1 cellular context compared by ENCODE assay signal in the genomic region with DNA sequence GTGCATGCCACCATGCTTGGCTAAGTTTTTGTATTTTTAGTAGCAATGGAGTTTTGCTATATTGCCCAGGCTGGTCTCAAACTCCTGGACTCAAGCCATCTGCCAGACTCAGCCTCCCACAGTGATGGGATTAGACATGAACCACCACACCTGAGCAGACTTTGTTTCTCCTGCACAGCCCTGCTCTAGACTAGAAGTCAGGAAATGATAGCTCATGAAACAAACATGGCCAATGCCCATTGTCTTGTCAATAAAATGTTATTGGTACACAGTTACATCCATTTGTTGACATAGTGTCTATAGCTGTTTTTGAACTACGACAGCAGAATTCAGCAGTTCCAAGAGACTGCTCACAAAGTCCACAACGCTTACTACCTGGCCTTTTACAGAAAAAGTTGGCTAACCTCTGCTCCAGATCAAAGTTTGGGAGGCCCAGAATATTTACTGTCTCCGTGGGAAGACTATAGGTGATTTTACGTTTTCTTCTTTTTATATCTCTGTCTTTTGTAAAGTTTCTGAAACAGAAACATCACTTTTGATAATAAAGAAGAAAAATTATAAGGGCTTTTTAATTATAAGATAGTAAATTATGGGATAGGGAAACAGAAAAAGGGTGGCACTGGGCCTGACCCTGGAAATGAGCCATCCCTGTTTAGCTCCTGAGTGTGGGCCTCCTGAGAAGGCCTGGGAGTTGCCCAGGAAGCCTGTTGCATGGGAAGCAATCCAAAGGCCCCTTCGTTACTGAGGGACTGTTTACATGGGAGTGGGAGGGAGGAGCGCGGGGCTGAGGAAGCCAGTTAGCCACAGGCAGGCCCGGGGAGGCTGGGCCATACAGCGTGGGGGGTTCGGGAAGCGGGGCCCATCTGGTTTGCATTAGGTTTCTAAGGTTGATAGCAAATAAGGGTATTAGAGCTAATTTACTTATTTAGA.
TF ChIP-seq lines count a peak whose summit lies in the region.

No MANE protein-coding gene starts in this region.

TF ChIP-seq in HepG2, 621 proteins besides CTCF, POLR2A, EP300 and RAD21 (continued from another document and continues in another):
- TF ChIP-seq, protein P1, sequence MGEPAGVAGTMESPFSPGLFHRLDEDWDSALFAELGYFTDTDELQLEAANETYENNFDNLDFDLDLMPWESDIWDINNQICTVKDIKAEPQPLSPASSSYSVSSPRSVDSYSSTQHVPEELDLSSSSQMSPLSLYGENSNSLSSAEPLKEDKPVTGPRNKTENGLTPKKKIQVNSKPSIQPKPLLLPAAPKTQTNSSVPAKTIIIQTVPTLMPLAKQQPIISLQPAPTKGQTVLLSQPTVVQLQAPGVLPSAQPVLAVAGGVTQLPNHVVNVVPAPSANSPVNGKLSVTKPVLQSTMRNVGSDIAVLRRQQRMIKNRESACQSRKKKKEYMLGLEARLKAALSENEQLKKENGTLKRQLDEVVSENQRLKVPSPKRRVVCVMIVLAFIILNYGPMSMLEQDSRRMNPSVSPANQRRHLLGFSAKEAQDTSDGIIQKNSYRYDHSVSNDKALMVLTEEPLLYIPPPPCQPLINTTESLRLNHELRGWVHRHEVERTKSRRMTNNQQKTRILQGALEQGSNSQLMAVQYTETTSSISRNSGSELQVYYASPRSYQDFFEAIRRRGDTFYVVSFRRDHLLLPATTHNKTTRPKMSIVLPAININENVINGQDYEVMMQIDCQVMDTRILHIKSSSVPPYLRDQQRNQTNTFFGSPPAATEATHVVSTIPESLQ (CRISPR knock-in tag; conservative IDR thresholded peaks at IDR 0.05): no peak; the same call in 1 of the 2 replicates
- TF ChIP-seq ELF4 (CRISPR knock-in tag; IDR thresholded peaks at IDR 0.05; ENCODE audit: borderline replicate concordance) (peak; percentile 43; the same call in 1 of the 2 replicates), POLR2AphosphoS2 (IDR thresholded peaks at IDR 0.05; ENCODE audit: low read depth, low read length) (no peak), MEF2D (CRISPR knock-in tag; IDR thresholded peaks at IDR 0.05) (peak; percentile 51; the same call in 1 of the 2 replicates), HNF4G (IDR thresholded peaks at IDR 0.05; ENCODE audit: borderline replicate concordance, low read depth, low read length) (peak; percentile 68), HNF4G (CRISPR knock-in tag; IDR thresholded peaks at IDR 0.05; ENCODE audit: borderline replicate concordance, low read depth) (no peak), NR2F6 (IDR thresholded peaks at IDR 0.05) (peak; percentile 50; the same call in 1 of the 2 replicates), NR2F6 (CRISPR knock-in tag; IDR thresholded peaks at IDR 0.05) (peak; percentile 19; the same call in 1 of the 2 replicates), NPAS2 (CRISPR knock-in tag; IDR thresholded peaks at IDR 0.05; ENCODE audit: borderline replicate concordance) (no peak), MTF1 (CRISPR knock-in tag; IDR thresholded peaks at IDR 0.05) (no peak), SP140L (CRISPR knock-in tag; IDR thresholded peaks at IDR 0.05; ENCODE audit: borderline replicate concordance) (no peak), EHMT2 (IDR thresholded peaks at IDR 0.05; ENCODE audit: borderline replicate concordance, low read depth, low read length) (0 out of 2 replicates have a peak, but pooled peaks have one; percentile 55), MAFG (CRISPR knock-in tag; IDR thresholded peaks at IDR 0.05) (no peak), ZNF567 (CRISPR knock-in tag; IDR thresholded peaks at IDR 0.05; ENCODE audit: borderline replicate concordance) (no peak), ZMYM4 (CRISPR knock-in tag; IDR thresholded peaks at IDR 0.05) (peak; percentile 56; the same call in 1 of the 2 replicates), ZNF44 (CRISPR knock-in tag; IDR thresholded peaks at IDR 0.05) (no peak), ZNF34 (CRISPR knock-in tag; IDR thresholded peaks at IDR 0.05; ENCODE audit: borderline replicate concordance) (no peak), ZNF780A (CRISPR knock-in tag; IDR thresholded peaks at IDR 0.05) (no peak), ZBTB7A (CRISPR knock-in tag; IDR thresholded peaks at IDR 0.05) (peak; percentile 44; the same call in 1 of the 2 replicates), ZNF441 (CRISPR knock-in tag; IDR thresholded peaks at IDR 0.05; ENCODE audit: borderline replicate concordance) (peak; percentile 29; the same call in 1 of the 2 replicates), ETV5 (CRISPR knock-in tag; IDR thresholded peaks at IDR 0.05; ENCODE audit: borderline replicate concordance) (peak; percentile 32; the same call in 1 of the 2 replicates), ZSCAN22 (CRISPR knock-in tag; IDR thresholded peaks at IDR 0.05) (no peak), ZNF883 (CRISPR knock-in tag; IDR thresholded peaks at IDR 0.05; ENCODE audit: not compliant biosample characterization) (no peak), MED13 (CRISPR knock-in tag; IDR thresholded peaks at IDR 0.05) (no peak), HMG20A (CRISPR knock-in tag; IDR thresholded peaks at IDR 0.05; ENCODE audit: borderline replicate concordance) (peak; percentile 26; the same call in 1 of the 2 replicates), ZSCAN20 (CRISPR knock-in tag; IDR thresholded peaks at IDR 0.05; ENCODE audit: borderline replicate concordance) (no peak), ZFP36 (IDR thresholded peaks at IDR 0.05; ENCODE audit: borderline replicate concordance, low read depth, low read length, partially characterized antibody) (no peak), BRCA1 (CRISPR knock-in tag; IDR thresholded peaks at IDR 0.05) (no peak)
- TF ChIP-seq, protein P2, sequence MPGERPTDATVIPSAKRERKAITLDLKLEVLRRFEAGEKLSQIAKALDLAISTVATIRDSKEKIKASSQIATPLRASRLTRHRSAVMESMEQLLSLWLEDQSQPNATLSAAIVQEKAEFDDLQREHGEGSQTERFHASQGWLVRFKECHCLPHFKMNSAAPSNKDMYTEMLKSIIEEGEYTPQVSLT (CRISPR knock-in tag; IDR thresholded peaks at IDR 0.05; ENCODE audit: borderline replicate concordance, low read depth): no peak
- TF ChIP-seq, protein P3, sequence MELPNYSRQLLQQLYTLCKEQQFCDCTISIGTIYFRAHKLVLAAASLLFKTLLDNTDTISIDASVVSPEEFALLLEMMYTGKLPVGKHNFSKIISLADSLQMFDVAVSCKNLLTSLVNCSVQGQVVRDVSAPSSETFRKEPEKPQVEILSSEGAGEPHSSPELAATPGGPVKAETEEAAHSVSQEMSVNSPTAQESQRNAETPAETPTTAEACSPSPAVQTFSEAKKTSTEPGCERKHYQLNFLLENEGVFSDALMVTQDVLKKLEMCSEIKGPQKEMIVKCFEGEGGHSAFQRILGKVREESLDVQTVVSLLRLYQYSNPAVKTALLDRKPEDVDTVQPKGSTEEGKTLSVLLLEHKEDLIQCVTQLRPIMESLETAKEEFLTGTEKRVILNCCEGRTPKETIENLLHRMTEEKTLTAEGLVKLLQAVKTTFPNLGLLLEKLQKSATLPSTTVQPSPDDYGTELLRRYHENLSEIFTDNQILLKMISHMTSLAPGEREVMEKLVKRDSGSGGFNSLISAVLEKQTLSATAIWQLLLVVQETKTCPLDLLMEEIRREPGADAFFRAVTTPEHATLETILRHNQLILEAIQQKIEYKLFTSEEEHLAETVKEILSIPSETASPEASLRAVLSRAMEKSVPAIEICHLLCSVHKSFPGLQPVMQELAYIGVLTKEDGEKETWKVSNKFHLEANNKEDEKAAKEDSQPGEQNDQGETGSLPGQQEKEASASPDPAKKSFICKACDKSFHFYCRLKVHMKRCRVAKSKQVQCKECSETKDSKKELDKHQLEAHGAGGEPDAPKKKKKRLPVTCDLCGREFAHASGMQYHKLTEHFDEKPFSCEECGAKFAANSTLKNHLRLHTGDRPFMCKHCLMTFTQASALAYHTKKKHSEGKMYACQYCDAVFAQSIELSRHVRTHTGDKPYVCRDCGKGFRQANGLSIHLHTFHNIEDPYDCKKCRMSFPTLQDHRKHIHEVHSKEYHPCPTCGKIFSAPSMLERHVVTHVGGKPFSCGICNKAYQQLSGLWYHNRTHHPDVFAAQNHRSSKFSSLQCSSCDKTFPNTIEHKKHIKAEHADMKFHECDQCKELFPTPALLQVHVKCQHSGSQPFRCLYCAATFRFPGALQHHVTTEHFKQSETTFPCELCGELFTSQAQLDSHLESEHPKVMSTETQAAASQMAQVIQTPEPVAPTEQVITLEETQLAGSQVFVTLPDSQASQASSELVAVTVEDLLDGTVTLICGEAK (IDR thresholded peaks at IDR 0.05): no peak
- TF ChIP-seq, protein P3 (CRISPR knock-in tag; IDR thresholded peaks at IDR 0.05): peak; percentile 84
- TF ChIP-seq, protein P4, sequence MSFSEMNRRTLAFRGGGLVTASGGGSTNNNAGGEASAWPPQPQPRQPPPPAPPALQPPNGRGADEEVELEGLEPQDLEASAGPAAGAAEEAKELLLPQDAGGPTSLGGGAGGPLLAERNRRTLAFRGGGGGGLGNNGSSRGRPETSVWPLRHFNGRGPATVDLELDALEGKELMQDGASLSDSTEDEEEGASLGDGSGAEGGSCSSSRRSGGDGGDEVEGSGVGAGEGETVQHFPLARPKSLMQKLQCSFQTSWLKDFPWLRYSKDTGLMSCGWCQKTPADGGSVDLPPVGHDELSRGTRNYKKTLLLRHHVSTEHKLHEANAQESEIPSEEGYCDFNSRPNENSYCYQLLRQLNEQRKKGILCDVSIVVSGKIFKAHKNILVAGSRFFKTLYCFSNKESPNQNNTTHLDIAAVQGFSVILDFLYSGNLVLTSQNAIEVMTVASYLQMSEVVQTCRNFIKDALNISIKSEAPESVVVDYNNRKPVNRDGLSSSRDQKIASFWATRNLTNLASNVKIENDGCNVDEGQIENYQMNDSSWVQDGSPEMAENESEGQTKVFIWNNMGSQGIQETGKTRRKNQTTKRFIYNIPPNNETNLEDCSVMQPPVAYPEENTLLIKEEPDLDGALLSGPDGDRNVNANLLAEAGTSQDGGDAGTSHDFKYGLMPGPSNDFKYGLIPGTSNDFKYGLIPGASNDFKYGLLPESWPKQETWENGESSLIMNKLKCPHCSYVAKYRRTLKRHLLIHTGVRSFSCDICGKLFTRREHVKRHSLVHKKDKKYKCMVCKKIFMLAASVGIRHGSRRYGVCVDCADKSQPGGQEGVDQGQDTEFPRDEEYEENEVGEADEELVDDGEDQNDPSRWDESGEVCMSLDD (CRISPR knock-in tag; IDR thresholded peaks at IDR 0.05; ENCODE audit: borderline replicate concordance): no peak
- TF ChIP-seq, protein P5, sequence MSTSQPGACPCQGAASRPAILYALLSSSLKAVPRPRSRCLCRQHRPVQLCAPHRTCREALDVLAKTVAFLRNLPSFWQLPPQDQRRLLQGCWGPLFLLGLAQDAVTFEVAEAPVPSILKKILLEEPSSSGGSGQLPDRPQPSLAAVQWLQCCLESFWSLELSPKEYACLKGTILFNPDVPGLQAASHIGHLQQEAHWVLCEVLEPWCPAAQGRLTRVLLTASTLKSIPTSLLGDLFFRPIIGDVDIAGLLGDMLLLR (CRISPR knock-in tag; IDR thresholded peaks at IDR 0.05): no peak
